17 cellular contexts compared by ENCODE assay signal in the genomic region with DNA sequence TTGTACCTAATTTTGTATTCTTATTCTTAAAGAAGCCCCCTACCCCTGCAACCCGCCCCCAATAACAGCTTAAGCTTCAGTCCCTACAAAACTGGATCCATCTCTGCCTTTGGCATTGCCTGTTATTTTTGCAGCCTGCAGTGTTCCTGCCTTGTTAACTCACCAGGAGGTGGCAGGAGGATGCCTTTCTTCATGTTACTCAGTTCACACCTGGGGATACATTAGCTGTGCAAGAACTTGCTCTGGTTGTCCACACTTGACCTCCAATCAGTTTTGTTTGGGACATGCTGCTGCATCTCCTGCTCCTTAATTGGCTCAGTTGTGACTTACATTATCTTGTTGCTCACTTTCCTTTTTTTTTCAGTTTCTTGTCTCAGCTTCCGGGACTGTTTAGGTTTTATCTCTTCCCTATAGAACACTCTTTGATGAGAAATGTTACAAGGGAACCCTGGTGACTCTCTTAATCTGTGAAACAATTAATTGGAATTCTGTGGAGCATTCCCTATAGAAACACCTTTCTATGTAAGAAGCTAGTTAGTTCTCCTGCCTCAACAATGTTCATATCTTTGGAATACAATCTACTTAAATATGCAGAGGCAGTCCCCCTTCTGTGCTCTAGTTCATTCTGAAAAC.
A peak's percentile ranks its signal among the peaks of the same experiment; 100 is the strongest.
DNase-seq lines count a peak whose midpoint lies in the region; ATAC-seq and TF ChIP-seq lines count a peak whose summit lies in the region.
"Had no signal": no experiment of that assay in that cellular context is flagged by ENCODE, and none has a peak within 500 bp of the region (broad histone marks: within the 10 kb centered on the region; RNA-seq: fewer than 3 reads in every experiment).

No MANE protein-coding gene starts in this region.

- no peak overlapping the region for H2BK120ac ChIP-seq in H9 (ENCODE audit: low read depth, low read length, poor library complexity, severe bottlenecking)

- no peak overlapping the region for H3K9ac ChIP-seq in H9 (ENCODE audit: extremely low read depth, insufficient read length, low read length)

- H3K79me1 ChIP-seq in H9 (ENCODE audit: insufficient read depth, low read depth, low read length, poor library complexity, severe bottlenecking), result no peaks in the 10 kb centered on the region

- H4K20me1 ChIP-seq in H9 (ENCODE audit: control insufficient read depth, insufficient read depth, insufficient read length), result no peaks in the 10 kb centered on the region

- peak overlapping the region in 2 of 3 experiments; percentile 3 to 26; a peak in 3 of 7 replicates for H3K27ac Mint-ChIP-seq in H9
- H3K27ac Mint-ChIP-seq: activated naive CD4-positive, alpha-beta T cell treated with anti-CD3 and anti-CD28 coated beads, Interleukin-2, amount 50 U/mL, for 24 hours; naive B cell had no signal

- H4K91ac ChIP-seq in H9 (ENCODE audit: insufficient read length, low read depth, low read length), result no peak overlapping the region

- peaks cover 3% of the 10 kb centered on the region; the same call in 1 of the 2 replicates for H3K4me1 ChIP-seq in H9 (ENCODE audit: insufficient read depth, low read length)
- H3K4me1 ChIP-seq: left lung, tibial nerve had no signal

- H3K4me1 Mint-ChIP-seq in H9, result peaks cover 17 to 18% of the 10 kb centered on the region in 2 experiments
- H3K4me1 Mint-ChIP-seq: activated naive CD4-positive, alpha-beta T cell treated with anti-CD3 and anti-CD28 coated beads, Interleukin-2, amount 50 U/mL, for 24 hours; naive B cell had no signal

- H3K56ac ChIP-seq in H9 (ENCODE audit: insufficient read length, low read depth, low read length), result no peak overlapping the region

- no peak overlapping the region for H2AFZ ChIP-seq in H9 (ENCODE audit: low read length)

- H4K5ac ChIP-seq in H9 (ENCODE audit: insufficient read length, low read depth, low read length), result no peak overlapping the region

- no CpG with 5 or more reads among the region's 2 CpGs for WGBS in H9 (ENCODE audit: extremely low coverage, insufficient read length, low lambda C conversion rate)

- H3K4me2 ChIP-seq in H9 (ENCODE audit: insufficient read depth, insufficient read length, low read length), result no peak overlapping the region

- DNase-seq in COR-L47 (lab: John Stamatoyannopoulos, UW) (peak; percentile 34), H9 (peak; percentile 43), RWPE1 (ENCODE audit: low spot score) (peak; percentile 5), iPS-NIHi7 (ENCODE audit: extremely low spot score) (peak; percentile 54), HUDEP-2 (lab: John Stamatoyannopoulos, UW; ENCODE audit: unreplicated experiment in 76 of 76) (no peak), left ventricle myocardium superior (no peak), nucleus accumbens (lab: John Stamatoyannopoulos, UW) (no peak)
- DNase-seq: activated CD4-positive, alpha-beta T cell treated with anti-CD3 and anti-CD28 coated beads for 1 hour; caudate nucleus; EL; left lung; naive B cell; stimulated activated CD4-positive, alpha-beta T cell treated with anti-CD3 and anti-CD28 coated beads, Interleukin-1b, Interleukin-23, amount 100 ng/mL, for 48 hours; T-helper 1 cell had no signal

- POLR2A ChIA-PET in RWPE1 (lab: Yijun Ruan, JAX; ENCODE audit: low non-redundant PET), result no interaction called here

- no peaks in the 10 kb centered on the region; a peak in 1 of 5 replicates for H3K9me3 Mint-ChIP-seq in H9
- H3K9me3 Mint-ChIP-seq: activated naive CD4-positive, alpha-beta T cell treated with anti-CD3 and anti-CD28 coated beads, Interleukin-2, amount 50 U/mL, for 24 hours had no signal

- no peak overlapping the region for H2BK20ac ChIP-seq in H9 (ENCODE audit: low read depth, low read length, poor library complexity, severe bottlenecking)

- no peak overlapping the region for H4K8ac ChIP-seq in H9 (replicated peaks; ENCODE audit: insufficient read length, low read depth, low read length)

- no peak overlapping the region for H3K18ac ChIP-seq in H9 (ENCODE audit: insufficient read length, low read depth, low read length)

- H3K4ac ChIP-seq in H9 (ENCODE audit: low read depth, low read length), result no peak overlapping the region

- peak overlapping the region in 1 of 2 experiments; percentile 3; a peak in 2 of 5 replicates for H3K4me3 Mint-ChIP-seq in H9
- H3K4me3 Mint-ChIP-seq: activated naive CD4-positive, alpha-beta T cell treated with anti-CD3 and anti-CD28 coated beads, Interleukin-2, amount 50 U/mL, for 24 hours; naive B cell had no signal

- intact Hi-C loops in left ventricle myocardium superior (cut with micrococcal nuclease), result loop anchor here (10.0 kb wide), 1 partner anchor 62 kb away; no protein-coding TSS in a partner anchor

- ATAC-seq in left ventricle myocardium superior, result no peak
- ATAC-seq in HG02870 (IDR thresholded peaks at IDR 0.05; ENCODE audit: unreplicated experiment), result no peak
- ATAC-seq: left lung had no signal

- H3K14ac ChIP-seq in H9 (ENCODE audit: insufficient read depth, low read length), result no peak overlapping the region

- no peaks in the 10 kb centered on the region for H3K36me3 Mint-ChIP-seq in H9 (ENCODE audit: insufficient read depth in 1 of 3, low read depth in 3 of 3)
- H3K36me3 Mint-ChIP-seq: activated naive CD4-positive, alpha-beta T cell treated with anti-CD3 and anti-CD28 coated beads, Interleukin-2, amount 50 U/mL, for 24 hours; naive B cell had no signal

- no peak overlapping the region for H2BK5ac ChIP-seq in H9 (ENCODE audit: insufficient read length, low read length)

- no peaks in the 10 kb centered on the region for H3K9me3 ChIP-seq in H9 (ENCODE audit: control insufficient read depth, low read depth, low read length)

- TF ChIP-seq CTCF in H9 (conservative IDR thresholded peaks at IDR 0.05), result peak; percentile 46; the same call in 2 of the 3 replicates
- TF ChIP-seq CTCF in RWPE1 (conservative IDR thresholded peaks at IDR 0.05; ENCODE audit: low read depth), result no peak

- no peak overlapping the region for H2BK12ac ChIP-seq in H9 (ENCODE audit: insufficient read length, low read depth, low read length)

- no peaks in the 10 kb centered on the region for H3K27me3 ChIP-seq in H9 (ENCODE audit: insufficient read depth, low read length)
- H3K27me3 ChIP-seq: left lung, tibial nerve had no signal

- no peak overlapping the region for H3T11ph ChIP-seq in H9 (ENCODE audit: low read length)

- H2AK5ac ChIP-seq in H9 (ENCODE audit: insufficient read length, low read length), result no peak overlapping the region

- no peaks in the 10 kb centered on the region for H3K23me2 ChIP-seq in H9 (ENCODE audit: insufficient read length, low read depth, low read length, poor library complexity, severe bottlenecking)

- CTCF ChIA-PET in RWPE1 (lab: Yijun Ruan, JAX), result interaction anchor here (0.5 to 1.5 kb wide), 6 partner anchors 9 to 1173 kb away, joined by 3 to 4 read pairs (median 4); no protein-coding TSS in a partner anchor

- no peaks in the 10 kb centered on the region for H3K79me2 ChIP-seq in H9 (ENCODE audit: insufficient read depth, low read length)

- no peak overlapping the region for H3K23ac ChIP-seq in H9 (ENCODE audit: insufficient read length, low read depth, low read length)

- no peak overlapping the region for H3K27ac ChIP-seq in H9 (ENCODE audit: insufficient read length, low read depth, low read length)
- H3K27ac ChIP-seq in RWPE1, result no peak overlapping the region
- H3K27ac ChIP-seq: left lung, tibial nerve had no signal

- H3K27me3 Mint-ChIP-seq in H9 (ENCODE audit: low read depth), result no peaks in the 10 kb centered on the region
- H3K27me3 Mint-ChIP-seq: activated naive CD4-positive, alpha-beta T cell treated with anti-CD3 and anti-CD28 coated beads, Interleukin-2, amount 50 U/mL, for 24 hours; naive B cell had no signal

- H2BK15ac ChIP-seq in H9 (ENCODE audit: low read depth, low read length), result no peak overlapping the region

Comparison
In these comparisons a context has a peak if more than half of its experiments do, and no peak if none do; other contexts are left out.
1. DNase-seq: peak in COR-L47 (single experiment), H9 (single experiment), RWPE1 (single experiment) and iPS-NIHi7 (single experiment); none in HUDEP-2 (0 of 76), left ventricle myocardium superior (single experiment) and nucleus accumbens (0 of 56).